ENCODE assay signal across 8 cellular contexts in the genomic region with DNA sequence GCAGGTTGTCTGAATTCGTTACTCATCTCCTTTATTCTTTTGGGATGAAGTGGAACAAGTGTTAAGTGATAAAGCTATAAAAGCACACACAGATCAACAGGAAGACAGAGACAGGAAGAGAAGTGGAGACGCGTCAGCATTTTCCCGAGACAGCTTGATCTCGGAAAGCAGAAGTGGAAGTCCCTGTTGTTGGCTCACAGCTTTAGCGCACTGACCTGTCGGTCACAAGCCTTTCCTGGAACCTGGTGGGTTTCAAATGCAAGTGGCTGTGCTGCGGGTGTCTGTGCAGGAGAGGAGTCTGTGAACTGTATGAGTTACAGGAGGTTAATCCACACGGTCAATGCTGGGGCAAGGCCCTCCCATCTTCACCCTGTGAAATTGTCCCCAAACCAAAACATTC.
DNase-seq lines count a peak whose midpoint lies in the region; ATAC-seq lines count a peak whose summit lies in the region.

No MANE protein-coding gene starts in this region.

- intact Hi-C loops in activated CD4-positive, alpha-beta memory T cell treated with anti-CD3 and anti-CD28 coated beads for 36 hours (cut with micrococcal nuclease), result no loop called here
- intact Hi-C loops in activated T-helper 2 cell treated with anti-CD3 and anti-CD28 coated beads, Interferon-gamma antibody, Interleukin-2, Interleukin-4, amounts not matched to agents 10 μg/mL and 5 μg/mL and 100 μg/mL, durations not matched to agents 14 hours and 24 hours and 36 hours (cut with micrococcal nuclease), result no loop called here

- CTCF ChIA-PET in activated CD4-positive, alpha-beta memory T cell treated with anti-CD3 and anti-CD28 coated beads for 36 hours (lab: Charles Lee), result interaction anchor here (1.2 kb wide), 1 partner anchor 67 kb away, joined by 3 read pairs; no protein-coding TSS in a partner anchor

- peak overlapping the region; percentile 52 for H3K27ac ChIP-seq in substantia nigra (ENCODE audit: low read depth, low read length, poor library complexity, severe bottlenecking)

- POLR2A ChIA-PET in activated CD4-positive, alpha-beta memory T cell treated with anti-CD3 and anti-CD28 coated beads for 36 hours (lab: Charles Lee), result interaction anchor here (0.8 kb wide), 1 partner anchor 65 kb away, joined by 3 read pairs; no protein-coding TSS in a partner anchor

- H3K4me1 Mint-ChIP-seq in activated CD4-positive, alpha-beta memory T cell treated with anti-CD3 and anti-CD28 coated beads for 36 hours (ENCODE audit: low read depth), result peaks cover 7% of the 10 kb centered on the region
- peaks cover 7 to 8% of the 10 kb centered on the region in 2 donors for H3K4me1 Mint-ChIP-seq in immature natural killer cell
- peaks cover 7% of the 10 kb centered on the region for H3K4me1 Mint-ChIP-seq in activated T-helper 2 cell treated with anti-CD3 and anti-CD28 coated beads, Interferon-gamma antibody, Interleukin-2, Interleukin-4, amounts not matched to agents 10 μg/mL and 5 μg/mL and 100 μg/mL, durations not matched to agents 14 hours and 24 hours and 36 hours (ENCODE audit: low read depth)

- DNase-seq in CD1c-positive myeloid dendritic cell (ENCODE audit: extremely low spot score), result peak; percentile 89
- DNase-seq in activated CD4-positive, alpha-beta memory T cell treated with anti-CD3 and anti-CD28 coated beads for 36 hours, result peak; percentile 48
- DNase-seq in immature natural killer cell, result no peak
- peak in 22 of 49 donors; percentile 10 to 72 (median 38) for DNase-seq in substantia nigra (lab: John Stamatoyannopoulos, UW)
- DNase-seq in activated T-helper 2 cell treated with anti-CD3 and anti-CD28 coated beads, Interferon-gamma antibody, Interleukin-2, Interleukin-4, amounts not matched to agents 10 μg/mL and 5 μg/mL and 100 μg/mL, durations not matched to agents 14 hours and 24 hours and 36 hours (ENCODE audit: low spot score), result no peak
- DNase-seq in superior temporal gyrus (ENCODE audit: extremely low spot score), result no peak

- H3K27ac Mint-ChIP-seq in activated CD4-positive, alpha-beta memory T cell treated with anti-CD3 and anti-CD28 coated beads for 36 hours, result peak overlapping the region; percentile 81
- no peak overlapping the region for H3K27ac Mint-ChIP-seq in immature natural killer cell
- H3K27ac Mint-ChIP-seq in activated T-helper 2 cell treated with anti-CD3 and anti-CD28 coated beads, Interferon-gamma antibody, Interleukin-2, Interleukin-4, amounts not matched to agents 10 μg/mL and 5 μg/mL and 100 μg/mL, durations not matched to agents 14 hours and 24 hours and 36 hours, result no peak overlapping the region

- H3K9me3 Mint-ChIP-seq in activated CD4-positive, alpha-beta memory T cell treated with anti-CD3 and anti-CD28 coated beads for 36 hours, result no peaks in the 10 kb centered on the region
- H3K9me3 Mint-ChIP-seq in immature natural killer cell, result no peaks in the 10 kb centered on the region
- H3K9me3 Mint-ChIP-seq in activated T-helper 2 cell treated with anti-CD3 and anti-CD28 coated beads, Interferon-gamma antibody, Interleukin-2, Interleukin-4, amounts not matched to agents 10 μg/mL and 5 μg/mL and 100 μg/mL, durations not matched to agents 14 hours and 24 hours and 36 hours, result no peaks in the 10 kb centered on the region

- ATAC-seq in GM19351 (IDR thresholded peaks at IDR 0.05; ENCODE audit: unreplicated experiment), result peak; percentile 98
- peak; percentile 94 for ATAC-seq in HG03280 (IDR thresholded peaks at IDR 0.05; ENCODE audit: unreplicated experiment)

- peak overlapping the region; percentile 65 for H3K4me3 Mint-ChIP-seq in activated CD4-positive, alpha-beta memory T cell treated with anti-CD3 and anti-CD28 coated beads for 36 hours
- H3K4me3 Mint-ChIP-seq in immature natural killer cell, result peak overlapping the region in 4 of 5 donors; percentile 4 to 30 (median 24)
- no peak overlapping the region for H3K4me3 Mint-ChIP-seq in activated T-helper 2 cell treated with anti-CD3 and anti-CD28 coated beads, Interferon-gamma antibody, Interleukin-2, Interleukin-4, amounts not matched to agents 10 μg/mL and 5 μg/mL and 100 μg/mL, durations not matched to agents 14 hours and 24 hours and 36 hours (ENCODE audit: low read depth)

- H3K27me3 Mint-ChIP-seq in activated CD4-positive, alpha-beta memory T cell treated with anti-CD3 and anti-CD28 coated beads for 36 hours, result no peaks in the 10 kb centered on the region
- peaks cover 0 to 2% (median 2%) of the 10 kb centered on the region in 3 donors for H3K27me3 Mint-ChIP-seq in immature natural killer cell (ENCODE audit: low read depth in 3 of 3)
- peaks cover 12% of the 10 kb centered on the region for H3K27me3 Mint-ChIP-seq in activated T-helper 2 cell treated with anti-CD3 and anti-CD28 coated beads, Interferon-gamma antibody, Interleukin-2, Interleukin-4, amounts not matched to agents 10 μg/mL and 5 μg/mL and 100 μg/mL, durations not matched to agents 14 hours and 24 hours and 36 hours (ENCODE audit: low read depth)

- H3K36me3 Mint-ChIP-seq in activated CD4-positive, alpha-beta memory T cell treated with anti-CD3 and anti-CD28 coated beads for 36 hours, result no peaks in the 10 kb centered on the region
- H3K36me3 Mint-ChIP-seq in immature natural killer cell, result no peaks in the 10 kb centered on the region
- H3K36me3 Mint-ChIP-seq in activated T-helper 2 cell treated with anti-CD3 and anti-CD28 coated beads, Interferon-gamma antibody, Interleukin-2, Interleukin-4, amounts not matched to agents 10 μg/mL and 5 μg/mL and 100 μg/mL, durations not matched to agents 14 hours and 24 hours and 36 hours (ENCODE audit: low read depth), result no peaks in the 10 kb centered on the region

Comparison
In these comparisons a context has a peak if more than half of its experiments do, and no peak if none do; other contexts are left out.
1. DNase-seq: peak in CD1c-positive myeloid dendritic cell (single experiment) and activated CD4-positive, alpha-beta memory T cell treated with anti-CD3 and anti-CD28 coated beads for 36 hours (single experiment); none in immature natural killer cell (0 of 3), activated T-helper 2 cell treated with anti-CD3 and anti-CD28 coated beads, Interferon-gamma antibody, Interleukin-2, Interleukin-4, amounts not matched to agents 10 μg/mL and 5 μg/mL and 100 μg/mL, durations not matched to agents 14 hours and 24 hours and 36 hours (single experiment) and superior temporal gyrus (single experiment).